8 cellular contexts compared by ENCODE assay signal in genomic region chr9:122126340-122127333, GRCh38. TPM values are rescaled to one million over a fixed set of nuclear protein-coding genes. Genes with fewer than 3 reads are reported as not detected.
DNase-seq lines count a peak whose midpoint lies in the region; ATAC-seq and TF ChIP-seq lines count a peak whose summit lies in the region.

No MANE protein-coding gene starts in this region.

- WGBS in iPS DF 6.9 (ENCODE audit: insufficient coverage, insufficient read length): no CpG with 5 or more reads among the region's 67 CpGs

- DNase-seq in activated CD4-positive, alpha-beta T cell treated with anti-CD3 and anti-CD28 coated beads for 48 hours: peak; percentile 28
- no peak for DNase-seq in activated CD4-positive, alpha-beta T cell treated with anti-CD3 and anti-CD28 coated beads, Interleukin-2, amount 50 U/mL, for 4 hours
- DNase-seq in activated naive CD8-positive, alpha-beta T cell treated with anti-CD3 and anti-CD28 coated beads for 36 hours: no peak
- DNase-seq in iPS DF 6.9 (ENCODE audit: low read depth, low spot score) (no peak), omental fat pad (ENCODE audit: low spot score) (no peak), foreskin melanocyte (no peak)

- no peaks in the 10 kb centered on the region for H3K9me3 ChIP-seq in iPS DF 6.9 (ENCODE audit: control insufficient read depth, insufficient read depth, low read length)

- H3K27ac ChIP-seq in iPS DF 6.9 (ENCODE audit: low read length): no peak overlapping the region

- no peaks in the 10 kb centered on the region for H3K9me3 Mint-ChIP-seq in activated naive CD8-positive, alpha-beta T cell treated with anti-CD3 and anti-CD28 coated beads for 36 hours
- no peaks in the 10 kb centered on the region for H3K9me3 Mint-ChIP-seq in stimulated activated memory B cell treated with anti-CD40 and anti-IgM and Interleukin-4, amounts not matched to agents 10 μg/mL and 1 μg/mL and 100 μg/mL, for 72 hours

- H3K4me3 Mint-ChIP-seq in activated naive CD8-positive, alpha-beta T cell treated with anti-CD3 and anti-CD28 coated beads for 36 hours: peak overlapping the region; percentile 64
- peak overlapping the region; percentile 22 for H3K4me3 Mint-ChIP-seq in stimulated activated memory B cell treated with anti-CD40 and anti-IgM and Interleukin-4, amounts not matched to agents 10 μg/mL and 1 μg/mL and 100 μg/mL, for 72 hours

- peaks cover 38% of the 10 kb centered on the region for H3K27me3 Mint-ChIP-seq in activated naive CD8-positive, alpha-beta T cell treated with anti-CD3 and anti-CD28 coated beads for 36 hours
- H3K27me3 Mint-ChIP-seq in stimulated activated memory B cell treated with anti-CD40 and anti-IgM and Interleukin-4, amounts not matched to agents 10 μg/mL and 1 μg/mL and 100 μg/mL, for 72 hours: peaks cover 66% of the 10 kb centered on the region

- peak overlapping the region; percentile 5 for H3K27ac Mint-ChIP-seq in activated naive CD8-positive, alpha-beta T cell treated with anti-CD3 and anti-CD28 coated beads for 36 hours
- no peak overlapping the region for H3K27ac Mint-ChIP-seq in stimulated activated memory B cell treated with anti-CD40 and anti-IgM and Interleukin-4, amounts not matched to agents 10 μg/mL and 1 μg/mL and 100 μg/mL, for 72 hours

- TF ChIP-seq CTCF in omental fat pad (IDR thresholded peaks at IDR 0.05): no peak

- H3K36me3 ChIP-seq in iPS DF 6.9 (ENCODE audit: control insufficient read depth, insufficient read depth, low read length): no peaks in the 10 kb centered on the region

- H3K27me3 ChIP-seq in iPS DF 6.9 (ENCODE audit: control insufficient read depth, insufficient read depth, low read length): peaks cover 8% of the 10 kb centered on the region; the same call in 1 of the 2 replicates

- H3K4me1 ChIP-seq in iPS DF 6.9 (ENCODE audit: control insufficient read depth, insufficient read depth, low read length): peaks cover 14% of the 10 kb centered on the region

- peak overlapping the region; percentile 23; the same call in 1 of the 2 replicates for H3K4me3 ChIP-seq in iPS DF 6.9 (ENCODE audit: low read length)

- ATAC-seq in stimulated activated memory B cell treated with anti-CD40 and anti-IgM and Interleukin-4, amounts not matched to agents 10 μg/mL and 1 μg/mL and 100 μg/mL, for 72 hours: no peak
- ATAC-seq in omental fat pad (ENCODE audit: low FRiP score) (no peak), HG03439 (IDR thresholded peaks at IDR 0.05; ENCODE audit: unreplicated experiment) (no peak)

- no peaks in the 10 kb centered on the region for H3K36me3 Mint-ChIP-seq in activated naive CD8-positive, alpha-beta T cell treated with anti-CD3 and anti-CD28 coated beads for 36 hours
- H3K36me3 Mint-ChIP-seq in stimulated activated memory B cell treated with anti-CD40 and anti-IgM and Interleukin-4, amounts not matched to agents 10 μg/mL and 1 μg/mL and 100 μg/mL, for 72 hours: no peaks in the 10 kb centered on the region

- peaks cover 23% of the 10 kb centered on the region for H3K4me1 Mint-ChIP-seq in activated naive CD8-positive, alpha-beta T cell treated with anti-CD3 and anti-CD28 coated beads for 36 hours
- peaks cover 29% of the 10 kb centered on the region for H3K4me1 Mint-ChIP-seq in stimulated activated memory B cell treated with anti-CD40 and anti-IgM and Interleukin-4, amounts not matched to agents 10 μg/mL and 1 μg/mL and 100 μg/mL, for 72 hours

RNA-seq across cellular contexts. Expression of gene NDUFA8, which starts 32.9 kb away (rescaled TPM):
- 10 to 100 TPM; 55.2 to 56.4 TPM for total RNA-seq in activated naive CD8-positive, alpha-beta T cell treated with anti-CD3 and anti-CD28 coated beads for 36 hours
- 10 to 100 TPM; 22.8 to 41.7 (median 30.0) TPM for total RNA-seq in omental fat pad

RNA-seq across cellular contexts. Expression of gene MORN5, which starts 33.1 kb away (rescaled TPM):
- not detected for total RNA-seq in activated naive CD8-positive, alpha-beta T cell treated with anti-CD3 and anti-CD28 coated beads for 36 hours
- total RNA-seq in omental fat pad: not detected

RNA-seq across cellular contexts. Expression of gene TTLL11, which starts 33.5 kb away (rescaled TPM):
- total RNA-seq in activated naive CD8-positive, alpha-beta T cell treated with anti-CD3 and anti-CD28 coated beads for 36 hours: 1 to 10 TPM; 2.5 to 2.8 TPM
- total RNA-seq in omental fat pad: 10 to 100 TPM in 2 of 4 donors, 1 to 10 TPM in 2; 7.0 to 16.0 (median 10.2) TPM
